ENCODE assay signal across 1 cellular context in genomic region chr6:110355031-110355430, GRCh38.
A peak's percentile ranks its signal among the peaks of the same experiment; 100 is the strongest.
TF ChIP-seq lines count a peak whose summit lies in the region.

No MANE protein-coding gene starts in this region.

TF ChIP-seq in HepG2, 621 proteins besides CTCF, POLR2A, EP300 and RAD21:
- TF ChIP-seq ZNF136 (CRISPR knock-in tag; IDR thresholded peaks at IDR 0.05; ENCODE audit: low read depth) (no peak), ARID5B (CRISPR knock-in tag; IDR thresholded peaks at IDR 0.05) (no peak), TOE1 (CRISPR knock-in tag; IDR thresholded peaks at IDR 0.05) (no peak), MBD4 (IDR thresholded peaks at IDR 0.05; ENCODE audit: borderline replicate concordance, low read length) (no peak), SRF (IDR thresholded peaks at IDR 0.05; ENCODE audit: low read depth, low read length) (no peak), PBX3 (CRISPR knock-in tag; IDR thresholded peaks at IDR 0.05; ENCODE audit: borderline replicate concordance) (no peak), NR2F1 (CRISPR knock-in tag; IDR thresholded peaks at IDR 0.05) (peak in 1 of 2 experiments; percentile 27; a peak in 1 of 4 replicates), TBP (CRISPR knock-in tag; IDR thresholded peaks at IDR 0.05) (no peak), ZNF263 (CRISPR knock-in tag; IDR thresholded peaks at IDR 0.05) (no peak), ZMAT5 (CRISPR knock-in tag; IDR thresholded peaks at IDR 0.05; ENCODE audit: borderline replicate concordance, low read depth) (no peak), ZNF318 (CRISPR knock-in tag; IDR thresholded peaks at IDR 0.05) (no peak), NFYC (CRISPR knock-in tag; IDR thresholded peaks at IDR 0.05) (no peak), POGZ (CRISPR knock-in tag; IDR thresholded peaks at IDR 0.05) (no peak), MEF2D (CRISPR knock-in tag; IDR thresholded peaks at IDR 0.05) (no peak), DMTF1 (CRISPR knock-in tag; IDR thresholded peaks at IDR 0.05) (no peak), CHD4 (IDR thresholded peaks at IDR 0.05; ENCODE audit: borderline replicate concordance, low read length) (no peak), ZNF713 (CRISPR knock-in tag; IDR thresholded peaks at IDR 0.05) (no peak), TRAFD1 (CRISPR knock-in tag; IDR thresholded peaks at IDR 0.05; ENCODE audit: borderline replicate concordance) (no peak), SIN3B (IDR thresholded peaks at IDR 0.05; ENCODE audit: low read length) (no peak), IRF2 (CRISPR knock-in tag; IDR thresholded peaks at IDR 0.05) (no peak), HNF4G (IDR thresholded peaks at IDR 0.05; ENCODE audit: borderline replicate concordance, low read depth, low read length) (peak; percentile 29; the same call in 1 of the 2 replicates), HNF4G (CRISPR knock-in tag; IDR thresholded peaks at IDR 0.05; ENCODE audit: borderline replicate concordance, low read depth) (no peak), ZNF281 (CRISPR knock-in tag; IDR thresholded peaks at IDR 0.05; ENCODE audit: borderline replicate concordance) (peak; percentile 87), CC2D1A (CRISPR knock-in tag; IDR thresholded peaks at IDR 0.05) (no peak), ZBED4 (CRISPR knock-in tag; IDR thresholded peaks at IDR 0.05; ENCODE audit: borderline replicate concordance) (no peak)
